In genomic region chr11:117096973-117097566, GRCh38 we compare ENCODE assay signal across 8 cellular contexts. TPM values are rescaled to one million over a fixed set of nuclear protein-coding genes. Genes with fewer than 3 reads are reported as not detected.
DNase-seq lines count a peak whose midpoint lies in the region; ATAC-seq and TF ChIP-seq lines count a peak whose summit lies in the region.

No MANE protein-coding gene starts in this region.

- no peaks in the 10 kb centered on the region for H3K27me3 Mint-ChIP-seq in CD14-positive monocyte (ENCODE audit: low read depth in 3 of 3)

- intact Hi-C loops in CD14-positive monocyte (cut with micrococcal nuclease) (loop anchor here in 1 of 2 donors (5.0 kb wide), 3 partner anchors 95 to 185 kb away; no protein-coding TSS in a partner anchor), posterior cingulate gyrus (cut with DNase I) (loop anchor here (5.0 kb wide), 1 partner anchor 125 kb away; no protein-coding TSS in a partner anchor)

- peaks cover 63% of the 10 kb centered on the region for H3K79me2 ChIP-seq in neural cell (replicated peaks; ENCODE audit: insufficient read depth, low read length)

- H3K27ac ChIP-seq in ectodermal cell (ENCODE audit: insufficient read depth, low read depth, low read length, poor library complexity, severe bottlenecking) (no peak overlapping the region), neural cell (ENCODE audit: low read length) (peak overlapping the region; percentile 93)

- peak overlapping the region; percentile 86 for H3K4me2 ChIP-seq in neural cell (ENCODE audit: low read length)

- no peak for TF ChIP-seq EP300 in neural cell (conservative IDR thresholded peaks at IDR 0.05; ENCODE audit: poor library complexity, severe bottlenecking)

- no peaks in the 10 kb centered on the region for H3K9me3 ChIP-seq in ectodermal cell (ENCODE audit: control insufficient read depth, low read length)
- H3K9me3 ChIP-seq in neural cell (ENCODE audit: low read length): no peaks in the 10 kb centered on the region

- WGBS in ectodermal cell, 2 experiments: 30 to 34% methylated on average over 9 of the region's 9 CpGs

- ATAC-seq in HG02678 (IDR thresholded peaks at IDR 0.05; ENCODE audit: unreplicated experiment): no peak

- TF ChIP-seq CTCF in CD14-positive monocyte (IDR thresholded peaks at IDR 0.05): no peak
- TF ChIP-seq CTCF in neural cell (IDR thresholded peaks at IDR 0.05; ENCODE audit: poor library complexity, severe bottlenecking): no peak

- H3K27me3 ChIP-seq in ectodermal cell (ENCODE audit: control insufficient read depth, insufficient read depth, low read length, poor library complexity, severe bottlenecking): no peaks in the 10 kb centered on the region
- no peaks in the 10 kb centered on the region for H3K27me3 ChIP-seq in neural cell (ENCODE audit: insufficient read depth, low read depth, low read length)

- DNase-seq in CD14-positive monocyte (ENCODE audit: low spot score) (no peak), NAMALWA (ENCODE audit: low spot score) (peak; percentile 45), posterior cingulate gyrus (no peak), SK-N-DZ (ENCODE audit: low spot score) (no peak), GOT3 (lab: John Stamatoyannopoulos, UW) (no peak)

- peaks cover 58% of the 10 kb centered on the region for H3K4me1 Mint-ChIP-seq in CD14-positive monocyte

- H3K36me3 Mint-ChIP-seq in CD14-positive monocyte: peaks cover 5% of the 10 kb centered on the region in 2 donors

- no peak for TF ChIP-seq RAD21 in neural cell (conservative IDR thresholded peaks at IDR 0.05)

- H4K20me1 ChIP-seq in neural cell (ENCODE audit: insufficient read depth): no peaks in the 10 kb centered on the region

- H3K9me3 Mint-ChIP-seq in CD14-positive monocyte: peaks cover 0 to 2% (median 0%) of the 10 kb centered on the region in 7 donors

- no peaks in the 10 kb centered on the region for H3K9me2 ChIP-seq in neural cell (ENCODE audit: insufficient read depth, low read length)

- no peaks in the 10 kb centered on the region for H3K36me3 ChIP-seq in ectodermal cell (ENCODE audit: control insufficient read depth, insufficient read depth, low read length)
- H3K36me3 ChIP-seq in neural cell (ENCODE audit: insufficient read depth, low read length): no peaks in the 10 kb centered on the region

- peaks cover 25% of the 10 kb centered on the region for H3K4me1 ChIP-seq in ectodermal cell (ENCODE audit: control insufficient read depth, insufficient read depth, low read length)

- H3K27ac Mint-ChIP-seq in CD14-positive monocyte: peak overlapping the region; percentile 94 to 100 (median 99)

- H2AFZ ChIP-seq in neural cell (ENCODE audit: low read depth, low read length): peak overlapping the region; percentile 18

- H3K4me3 ChIP-seq in ectodermal cell (ENCODE audit: insufficient read depth, low read depth, low read length): peak overlapping the region; percentile 68
- H3K4me3 ChIP-seq in neural cell (ENCODE audit: low read length): peak overlapping the region; percentile 86

- peak overlapping the region; percentile 99 to 100 for H3K4me3 Mint-ChIP-seq in CD14-positive monocyte

- H3K9ac ChIP-seq in neural cell (ENCODE audit: low read length): peak overlapping the region; percentile 96

- no peaks in the 10 kb centered on the region for H3F3A ChIP-seq in neural cell (ENCODE audit: insufficient read depth, low read length, poor library complexity, severe bottlenecking)

TF ChIP-seq in neural cell, 6 proteins besides CTCF, POLR2A, EP300 and RAD21:
- TF ChIP-seq SMC3 (conservative IDR thresholded peaks at IDR 0.05; ENCODE audit: poor library complexity) (no peak), TAF1 (IDR thresholded peaks at IDR 0.05; ENCODE audit: low read depth) (peak; percentile 7)

RNA-seq across cellular contexts. Expression of gene SIK3, which starts 1.2 kb away (rescaled TPM):
- polyA plus RNA-seq in CD14-positive monocyte (10 to 100 TPM; 18.3 to 20.0 TPM), neural cell (10.7 and 11.2 TPM in 2 replicates)
- 28.4 TPM for polyA plus RNA-seq in ectodermal cell (2013, experiment 1 of 4)
- polyA plus RNA-seq in ectodermal cell (2013, experiment 2 of 4): 32.4 TPM
- polyA plus RNA-seq in ectodermal cell (2013, experiment 3 of 4): 21.5 TPM
- polyA plus RNA-seq in ectodermal cell (2013, experiment 4 of 4): 24.6 TPM
- 37.5 and 59.8 TPM in 2 replicates for polyA minus RNA-seq in neural cell
- 3.9 and 4.0 TPM in 2 replicates for polyA plus RNA-seq in SK-N-DZ (2014; cell fraction: cytosol; rRNA removed)
- polyA plus RNA-seq in SK-N-DZ (2014; cell fraction: nucleus; rRNA removed): 6.9 and 20.1 TPM in 2 replicates

RNA-seq across cellular contexts. Expression of gene PAFAH1B2, which starts 47.0 kb away (rescaled TPM):
- 10 to 100 TPM; 23.7 to 25.1 TPM for polyA plus RNA-seq in CD14-positive monocyte
- polyA plus RNA-seq in ectodermal cell (2013, experiment 1 of 4): 96.9 TPM
- polyA plus RNA-seq in ectodermal cell (2013, experiment 2 of 4): 107 TPM
- 69.2 TPM for polyA plus RNA-seq in ectodermal cell (2013, experiment 3 of 4)
- polyA plus RNA-seq in ectodermal cell (2013, experiment 4 of 4): 70.9 TPM
- 85.9 and 87.2 TPM in 2 replicates for polyA plus RNA-seq in neural cell
- polyA minus RNA-seq in neural cell: 306 and 311 TPM in 2 replicates
- polyA plus RNA-seq in SK-N-DZ (2014; cell fraction: cytosol; rRNA removed): 32.6 and 33.7 TPM in 2 replicates
- 8.5 and 11.4 TPM in 2 replicates for polyA plus RNA-seq in SK-N-DZ (2014; cell fraction: nucleus; rRNA removed)
